In genomic region chr12:6085841-6086240, GRCh38 we compare ENCODE assay signal across 19 cellular contexts. TPM values are rescaled to one million over a fixed set of nuclear protein-coding genes. Genes with fewer than 3 reads are reported as not detected.
"Had no signal": no experiment of that assay in that cellular context is flagged by ENCODE, and none has a peak within 500 bp of the region (broad histone marks: within the 10 kb centered on the region; RNA-seq: fewer than 3 reads in every experiment).

No MANE protein-coding gene starts in this region.

- DNase-seq: activated CD4-positive, alpha-beta T cell treated with anti-CD3 and anti-CD28 coated beads, Interleukin-2, amount 50 U/mL, for 1 hour; activated CD4-positive, CD25-positive, alpha-beta regulatory T cell treated with anti-CD3 and anti-CD28 coated beads, Interleukin-2, amount 50 U/mL, for 72 hours; activated CD8-positive, alpha-beta memory T cell treated with anti-CD3 and anti-CD28 coated beads, Interleukin-2, amount 50 U/mL, for 4 hours; activated naive CD4-positive, alpha-beta T cell treated with anti-CD3 and anti-CD28 coated beads for 36 hours; activated T-cell treated with anti-CD3 and anti-CD28 coated beads, Interleukin-2, amount 50 U/mL, for 4 hours; body of pancreas; central memory CD4-positive, alpha-beta T cell; colonic mucosa; erythroblast; foreskin melanocyte; left ventricle myocardium superior; nucleus accumbens; stimulated activated CD4-positive, alpha-beta T cell treated with anti-CD3 and anti-CD28 coated beads, Interleukin-15, amount 100 ng/mL, for 24 hours; stimulated activated CD4-positive, alpha-beta T cell treated with anti-CD3 and anti-CD28 coated beads, Interleukin-2, amount 100 ng/mL, for 48 hours; T-helper 2 cell; upper lobe of right lung had no signal

- H3K27ac ChIP-seq: body of pancreas, colonic mucosa, skin epidermis, upper lobe of right lung, VCaP had no signal

- H3K36me3 ChIP-seq: colonic mucosa, upper lobe of right lung had no signal

- H3K4me1 ChIP-seq: colonic mucosa had no signal

- ATAC-seq: activated T-cell treated with anti-CD3 and anti-CD28 coated beads, Interleukin-2, amount 50 U/mL, for 4 hours; body of pancreas; left ventricle myocardium superior; natural killer cell treated with Interleukin-12 subunit alpha and Interleukin-12 subunit beta and Interleukin-15 and Interleukin-18, amount 100 ng/mL, for 72 hours; upper lobe of right lung had no signal

- H3K4me3 ChIP-seq: body of pancreas, colonic mucosa, skin epidermis, upper lobe of right lung had no signal

- H3K27me3 ChIP-seq: body of pancreas, colonic mucosa, upper lobe of right lung had no signal

- H3K9me3 ChIP-seq: body of pancreas, colonic mucosa, upper lobe of right lung had no signal

RNA-seq across cellular contexts. Expression of gene VWF, which starts 38.6 kb away (rescaled TPM):
- total RNA-seq: activated naive CD4-positive, alpha-beta T cell treated with anti-CD3 and anti-CD28 coated beads for 36 hours; natural killer cell treated with Interleukin-12 subunit alpha and Interleukin-12 subunit beta and Interleukin-15 and Interleukin-18, amount 100 ng/mL, for 72 hours had no signal
